9 cellular contexts compared by ENCODE assay signal in the genomic region with DNA sequence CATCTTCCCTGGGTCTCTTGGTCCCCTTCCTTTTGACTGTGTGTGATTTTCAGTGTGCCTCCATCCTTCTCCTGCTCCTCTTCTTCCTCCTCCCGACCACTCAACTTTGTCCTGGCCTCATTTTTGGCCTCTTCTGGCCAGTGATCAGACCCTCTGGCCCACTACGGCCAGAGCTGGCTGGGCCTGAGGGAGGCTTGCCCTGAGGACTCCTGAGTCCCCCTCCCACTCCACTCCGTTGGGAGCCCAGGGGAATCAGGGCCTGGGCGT. TPM values are rescaled to one million over a fixed set of nuclear protein-coding genes. Genes with fewer than 3 reads are reported as not detected.
DNase-seq lines count a peak whose midpoint lies in the region; ATAC-seq, FAIRE-seq and TF ChIP-seq lines count a peak whose summit lies in the region.
"Had no signal": no experiment of that assay in that cellular context is flagged by ENCODE, and none has a peak within 500 bp of the region (broad histone marks: within the 10 kb centered on the region; RNA-seq: fewer than 3 reads in every experiment).

No MANE protein-coding gene starts in this region.

- no peak for DNase-seq in heart right ventricle
- DNase-seq in left ventricle myocardium superior = no peak
- DNase-seq in bronchial epithelial cell (ENCODE audit: low read depth) = no peak
- DNase-seq in uterus = no peak
- DNase-seq in activated gamma-delta T cell treated with Interleukin-2 at 50 U/mL for 16 hours = no peak
- DNase-seq in ACHN = no peak
- DNase-seq: brain microvascular endothelial cell had no signal

- FAIRE-seq in bronchial epithelial cell (lab: Jason Lieb, UNC) = no peak

- H3K4me3 ChIP-seq in heart right ventricle (peak overlapping the region in 4 of 10 donors; percentile 61 to 96 (median 82)), bronchial epithelial cell (ENCODE audit: low read depth, low read length) (peak overlapping the region; percentile 64), muscle layer of colon (ENCODE audit: low read depth in 1 of 2, low read length in 2 of 2) (peak overlapping the region in 1 of 2 donors; percentile 39), uterus (peak overlapping the region in 1 of 2 donors; percentile 86)

- H3K36me3 ChIP-seq in heart right ventricle (no peaks in the 10 kb centered on the region), bronchial epithelial cell (ENCODE audit: control insufficient read depth, insufficient read depth, low read length) (peaks cover 1% of the 10 kb centered on the region), muscle layer of colon (ENCODE audit: insufficient read depth, low read length) (no peaks in the 10 kb centered on the region), uterus (no peaks in the 10 kb centered on the region)
- H3K36me3 ChIP-seq: brain microvascular endothelial cell had no signal

- peak overlapping the region; percentile 30 for H3K9ac ChIP-seq in muscle layer of colon (ENCODE audit: low read length)

- no peak for ATAC-seq in heart right ventricle
- ATAC-seq in left ventricle myocardium superior = no peak
- no peak for ATAC-seq in GM21619 (IDR thresholded peaks at IDR 0.05; ENCODE audit: unreplicated experiment)

- H3K27me3 ChIP-seq in heart right ventricle (peaks cover 0 to 22% (median 0%) of the 10 kb centered on the region in 7 donors), bronchial epithelial cell (ENCODE audit: control insufficient read depth, insufficient read depth, low read length) (no peaks in the 10 kb centered on the region), muscle layer of colon (ENCODE audit: control insufficient read depth in 1 of 2, insufficient read depth in 2 of 2, low read length in 2 of 2) (no peaks in the 10 kb centered on the region), uterus (no peaks in the 10 kb centered on the region)
- H3K27me3 ChIP-seq: brain microvascular endothelial cell had no signal

- H3K27ac ChIP-seq in heart right ventricle (peak overlapping the region; percentile 43 to 90 (median 84)), muscle layer of colon (ENCODE audit: low read depth, low read length) (peak overlapping the region; percentile 69), uterus (peak overlapping the region; percentile 88 to 98)
- H3K27ac ChIP-seq: brain microvascular endothelial cell had no signal

- peaks cover 13 to 54% (median 36%) of the 10 kb centered on the region in 9 donors for H3K4me1 ChIP-seq in heart right ventricle
- H3K4me1 ChIP-seq in muscle layer of colon (ENCODE audit: insufficient read depth, low read length) = peaks cover 33% of the 10 kb centered on the region
- H3K4me1 ChIP-seq in uterus = peaks cover 0 to 22% of the 10 kb centered on the region in 2 donors

- TF ChIP-seq CTCF in heart right ventricle (IDR thresholded peaks at IDR 0.05) = no peak
- TF ChIP-seq CTCF in bronchial epithelial cell (IDR thresholded peaks at IDR 0.05; ENCODE audit: insufficient read depth, low read length, severe bottlenecking) = no peak
- TF ChIP-seq CTCF in uterus (IDR thresholded peaks at IDR 0.05) = no peak

- TF ChIP-seq POLR2A in uterus (IDR thresholded peaks at IDR 0.05) = no peak

- in situ Hi-C loops in ACHN (cut with HindIII; ENCODE audit: low pct_ligation_motif_present, low pct_unique_long_range_greater_than_20kb, low sequenced_read_pairs) = no loop called here

- intact Hi-C loops in heart right ventricle (cut with DNase I) (loop anchor here in 3 of 10 donors (5.0 to 10.0 kb wide), 4 partner anchors 56 to 199 kb away; a partner anchor contains a TSS), left ventricle myocardium superior (cut with micrococcal nuclease) (no loop called here), uterus (cut with DNase I; ENCODE audit: low total_unique reads) (loop anchor here (10.0 kb wide), 1 partner anchor 209 kb away; a partner anchor contains a TSS)

- 67 to 70% methylated on average over 4 of the region's 4 CpGs for WGBS in heart right ventricle, 2 donors

- H3K9me3 ChIP-seq in heart right ventricle = no peaks in the 10 kb centered on the region
- H3K9me3 ChIP-seq in muscle layer of colon (ENCODE audit: low read length) = no peaks in the 10 kb centered on the region
- H3K9me3 ChIP-seq in uterus = no peaks in the 10 kb centered on the region

RNA-seq across cellular contexts. Expression of a gene that starts 0.9 kb away (rescaled TPM):
- total RNA-seq in heart right ventricle = 10 to 100 TPM; 15.5 to 49.2 (median 26.9) TPM
- 10 to 100 TPM in 1 of 2 donors, 1 to 10 TPM in 1; 7.3 to 12.1 TPM for polyA plus RNA-seq in heart right ventricle
- 25.7 TPM for total RNA-seq in left ventricle myocardium superior
- total RNA-seq in bronchial epithelial cell = 149 and 194 TPM in 2 replicates
- 10 to 100 TPM in 2 of 4 donors, 1 to 10 TPM in 2; 2.1 to 74.1 (median 30.3) TPM for total RNA-seq in uterus

RNA-seq across cellular contexts. Expression of a gene that starts 24.6 kb away (rescaled TPM):
- total RNA-seq in heart right ventricle (10 to 100 TPM in 8 of 10 donors, 1 to 10 TPM in 2; 8.3 to 25.1 (median 12.5) TPM), left ventricle myocardium superior (21.4 TPM), bronchial epithelial cell (10.0 and 10.6 TPM in 2 replicates), uterus (10 to 100 TPM in 3 of 4 donors, not detected in 1; 27.4 to 96.6 (median 65.2) TPM)
- 10 to 100 TPM; 15.9 to 27.0 TPM for polyA plus RNA-seq in heart right ventricle

RNA-seq across cellular contexts. Expression of a gene that starts 30.6 kb away (rescaled TPM):
- total RNA-seq in heart right ventricle = 10 to 100 TPM; 13.4 to 28.4 (median 22.5) TPM
- polyA plus RNA-seq in heart right ventricle = 10 to 100 TPM in 1 of 2 donors, 1 to 10 TPM in 1; 9.3 to 26.0 TPM
- total RNA-seq in left ventricle myocardium superior = 18.2 TPM
- total RNA-seq in bronchial epithelial cell = 24.6 and 26.3 TPM in 2 replicates
- 10 to 100 TPM; 12.6 to 34.2 (median 22.4) TPM for total RNA-seq in uterus

RNA-seq across cellular contexts. Expression of a gene that starts 48.6 kb away (rescaled TPM):
- not detected for total RNA-seq in heart right ventricle
- polyA plus RNA-seq in heart right ventricle = not detected
- not detected for total RNA-seq in left ventricle myocardium superior
- not detected in 2 replicates for total RNA-seq in bronchial epithelial cell
- 1 to 10 TPM in 1 of 4 donors, not detected in 3; 1.1 TPM for total RNA-seq in uterus

RNA-seq across cellular contexts. Expression of a gene that starts 57.4 kb away (rescaled TPM):
- total RNA-seq in heart right ventricle (under 1 TPM in 1 of 10 donors, not detected in 9; 0.08 TPM), left ventricle myocardium superior (not detected), bronchial epithelial cell (under 0.01 TPM in 1 of 2 replicates, not detected in the other), uterus (under 1 TPM in 1 of 4 donors, not detected in 3; under 0.01 TPM)
- polyA plus RNA-seq in heart right ventricle = not detected
